ENCODE assay signal across 13 cellular contexts in genomic region chr22:44723801-44724200, GRCh38. TPM values are rescaled to one million over a fixed set of nuclear protein-coding genes. Genes with fewer than 3 reads are reported as not detected.
A peak's percentile ranks its signal among the peaks of the same experiment; 100 is the strongest.
DNase-seq lines count a peak whose midpoint lies in the region; ATAC-seq and TF ChIP-seq lines count a peak whose summit lies in the region.
"Had no signal": no experiment of that assay in that cellular context is flagged by ENCODE, and none has a peak within 500 bp of the region (broad histone marks: within the 10 kb centered on the region; RNA-seq: fewer than 3 reads in every experiment).

No MANE protein-coding gene starts in this region.

- H3K4me1 ChIP-seq in MM.1S (ENCODE audit: low read length) (no peaks in the 10 kb centered on the region), mesendoderm (ENCODE audit: control insufficient read depth, low read depth, low read length) (no peaks in the 10 kb centered on the region)
- H3K4me1 ChIP-seq: testis had no signal

- DNase-seq in NCI-H510A treated with DMSO at 0.1 percent for 48 hours (lab: John Stamatoyannopoulos, UW) (peak; percentile 30), NCI-H510A (lab: John Stamatoyannopoulos, UW) (no peak), MM.1S (peak; percentile 36), amniotic epithelial cell (ENCODE audit: low read depth) (peak; percentile 57), mesendoderm (peak; percentile 62), 8988T (no peak)
- no peak for DNase-seq in activated CD4-positive, alpha-beta T cell treated with anti-CD3 and anti-CD28 coated beads for 1 hour
- DNase-seq: amygdala, endodermal cell, GF-D8, NCI-H1694 treated with DMSO at 0.1 percent for 48 hours, testis had no signal

- H3K36me3 ChIP-seq in MM.1S (replicated peaks; ENCODE audit: insufficient read depth, low read length) (no peaks in the 10 kb centered on the region), mesendoderm (ENCODE audit: control insufficient read depth, insufficient read depth, low read length) (no peaks in the 10 kb centered on the region)

- no peak overlapping the region for H3K4ac ChIP-seq in mesendoderm (ENCODE audit: low read depth, low read length)

- no peak overlapping the region for H4K8ac ChIP-seq in mesendoderm (ENCODE audit: low read depth, low read length)

- no CpG with 5 or more reads among the region's 2 CpGs for WGBS in mesendoderm (ENCODE audit: extremely low coverage, insufficient coverage, low lambda C conversion rate)

- H3F3A ChIP-seq in MM.1S (ENCODE audit: insufficient read depth, low read length), result no peaks in the 10 kb centered on the region

- no peak overlapping the region for H3K9ac ChIP-seq in MM.1S (ENCODE audit: low read length)
- no peak overlapping the region for H3K9ac ChIP-seq in mesendoderm (ENCODE audit: low read length)

- no peak overlapping the region for H2BK120ac ChIP-seq in mesendoderm (ENCODE audit: low read depth, low read length)

- H3K23ac ChIP-seq in mesendoderm (ENCODE audit: low read length), result no peak overlapping the region

- H3K27me3 ChIP-seq in MM.1S (replicated peaks; ENCODE audit: insufficient read depth, low read length) (peaks cover 86% of the 10 kb centered on the region), mesendoderm (ENCODE audit: insufficient read depth, low read length, poor library complexity) (no peaks in the 10 kb centered on the region)
- H3K27me3 ChIP-seq: testis had no signal

- H4K5ac ChIP-seq in mesendoderm (ENCODE audit: low read length), result no peak overlapping the region

- ATAC-seq in HG03097 (IDR thresholded peaks at IDR 0.05; ENCODE audit: low FRiP score, unreplicated experiment), result no peak

- H3K4me2 ChIP-seq in MM.1S (ENCODE audit: low read depth, low read length) (no peak overlapping the region), mesendoderm (ENCODE audit: low read length) (no peak overlapping the region)

- H3K18ac ChIP-seq in mesendoderm (ENCODE audit: low read length), result no peak overlapping the region

- H3K27ac ChIP-seq in MM.1S (ENCODE audit: low read length), result no peak overlapping the region
- no peak overlapping the region for H3K27ac ChIP-seq in mesendoderm (ENCODE audit: low read depth, low read length)
- H3K27ac ChIP-seq: testis had no signal

- H4K20me1 ChIP-seq in MM.1S (ENCODE audit: insufficient read depth, low read length), result no peaks in the 10 kb centered on the region

- H3K9me3 ChIP-seq in MM.1S (replicated peaks; ENCODE audit: insufficient read depth, low read length), result no peaks in the 10 kb centered on the region
- H3K9me3 ChIP-seq: testis had no signal

- no peak overlapping the region for H3K56ac ChIP-seq in mesendoderm (ENCODE audit: low read length)

- no peaks in the 10 kb centered on the region for H3K79me2 ChIP-seq in MM.1S (ENCODE audit: low read length)
- no peaks in the 10 kb centered on the region for H3K79me2 ChIP-seq in mesendoderm (ENCODE audit: control insufficient read depth, insufficient read depth, low read length)

- no peak overlapping the region for H3K4me3 ChIP-seq in MM.1S (ENCODE audit: low read length)
- H3K4me3 ChIP-seq in mesendoderm (ENCODE audit: low read length), result no peak overlapping the region
- H3K4me3 ChIP-seq: testis had no signal

- H2AFZ ChIP-seq in MM.1S (ENCODE audit: low read length), result no peak overlapping the region

- no peaks in the 10 kb centered on the region for H3K9me2 ChIP-seq in MM.1S (replicated peaks; ENCODE audit: insufficient read depth, low read length)

- H2AK5ac ChIP-seq in mesendoderm (ENCODE audit: low read length), result no peak overlapping the region

- no peak for TF ChIP-seq CTCF in MM.1S (IDR thresholded peaks at IDR 0.05; ENCODE audit: low read length)

- no peaks in the 10 kb centered on the region for H3K79me1 ChIP-seq in mesendoderm (ENCODE audit: low read length)

- H2BK5ac ChIP-seq in mesendoderm (ENCODE audit: low read length), result no peak overlapping the region

- no peak overlapping the region for H2BK15ac ChIP-seq in mesendoderm (replicated peaks; ENCODE audit: low read depth)

RNA-seq across cellular contexts. Expression of gene PRR5, which starts 21.8 kb away (rescaled TPM):
- 9.1 TPM for polyA plus RNA-seq in mesendoderm (2013, experiment 1 of 2)
- 9.0 TPM for polyA plus RNA-seq in mesendoderm (2013, experiment 2 of 2)

RNA-seq across cellular contexts. Expression of gene ARHGAP8, which starts 28.6 kb away (rescaled TPM):
- polyA plus RNA-seq in mesendoderm (2013, experiment 1 of 2), result 26.7 TPM
- polyA plus RNA-seq in mesendoderm (2013, experiment 2 of 2), result 27.5 TPM

Comparison
In these comparisons a context has a peak if more than half of its experiments do, and no peak if none do; other contexts are left out.
1. DNase-seq: peak in NCI-H510A treated with DMSO at 0.1 percent for 48 hours (single experiment), MM.1S (single experiment), amniotic epithelial cell (single experiment) and mesendoderm (single experiment); none in NCI-H510A (single experiment), 8988T (single experiment) and activated CD4-positive, alpha-beta T cell treated with anti-CD3 and anti-CD28 coated beads for 1 hour (single experiment).